Comparison of ENCODE assay signal across 20 cellular contexts in the genomic region with DNA sequence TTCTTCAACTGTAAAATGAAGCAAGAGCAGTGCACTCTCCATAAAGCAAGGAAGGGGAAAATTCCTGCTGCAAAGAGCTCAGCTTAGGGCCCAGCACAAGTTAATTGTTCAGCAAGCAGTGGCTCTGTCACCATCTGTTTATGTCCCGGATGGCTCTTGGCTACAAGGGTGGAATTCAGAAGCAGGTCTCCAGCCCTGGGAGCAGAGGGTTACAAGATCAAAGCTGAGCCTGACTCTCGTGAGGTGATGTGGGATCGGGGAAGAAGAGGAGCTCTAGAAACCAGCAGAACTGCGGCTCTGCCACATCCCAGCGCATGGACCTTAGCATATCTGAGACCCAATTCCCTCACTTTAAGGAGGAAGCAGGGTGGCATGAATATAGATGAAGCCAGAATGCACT. TPM values are rescaled to one million over a fixed set of nuclear protein-coding genes. Genes with fewer than 3 reads are reported as not detected.
DNase-seq lines count a peak whose midpoint lies in the region; ATAC-seq and TF ChIP-seq lines count a peak whose summit lies in the region.
"Had no signal": no experiment of that assay in that cellular context is flagged by ENCODE, and none has a peak within 500 bp of the region (broad histone marks: within the 10 kb centered on the region; RNA-seq: fewer than 3 reads in every experiment).

No MANE protein-coding gene starts in this region.

- WGBS in heart right ventricle, 2 donors, result 88 to 89% methylated on average over 5 of the region's 5 CpGs
- 81 to 95% (median 92%) methylated on average over 5 of the region's 5 CpGs for WGBS in spleen, 5 donors

- H3K9me3 ChIP-seq in heart right ventricle (peaks cover 0 to 14% (median 3%) of the 10 kb centered on the region in 11 donors), spleen (peaks cover 0 to 29% (median 20%) of the 10 kb centered on the region in 8 donors)

- TF ChIP-seq CTCF in heart right ventricle (IDR thresholded peaks at IDR 0.05), result no peak
- no peak for TF ChIP-seq CTCF in spleen (IDR thresholded peaks at IDR 0.05 in 8 of 11, conservative IDR thresholded peaks at IDR 0.05 in 3 of 11)

- intact Hi-C loops in cardiac septum (cut with DNase I) (no loop called here), heart right ventricle (cut with DNase I) (no loop called here), spleen (cut with DNase I; ENCODE audit: low total_unique reads) (no loop called here)

- H3K27ac ChIP-seq in heart right ventricle, result no peak overlapping the region
- no peak overlapping the region for H3K27ac ChIP-seq in spleen
- H3K27ac ChIP-seq: BLaER1 treated with 17β-estradiol and CSF1 and Interleukin-3, amounts not matched to agents 10 nM and 100 nM had no signal

- no peak for TF ChIP-seq POLR2A in spleen (IDR thresholded peaks at IDR 0.05)

- H3K27me3 ChIP-seq in heart right ventricle, result peaks cover 0 to 54% (median 35%) of the 10 kb centered on the region in 7 donors
- peaks cover 0 to 49% (median 0%) of the 10 kb centered on the region in 7 donors for H3K27me3 ChIP-seq in spleen (replicated peaks in 1 of 7)

- H3K4me3 ChIP-seq in heart right ventricle, result no peak overlapping the region
- H3K4me3 ChIP-seq in spleen, result no peak overlapping the region
- H3K4me3 ChIP-seq: BLaER1 treated with 17β-estradiol and CSF1 and Interleukin-3, amounts not matched to agents 10 nM and 100 nM; GM12878 had no signal

- no peak for ATAC-seq in heart right ventricle
- ATAC-seq: CD8-positive, alpha-beta T cell; GM12878; HCT116; HepG2 had no signal

- H3K36me3 ChIP-seq in heart right ventricle (no peaks in the 10 kb centered on the region), spleen (no peaks in the 10 kb centered on the region)

- peak; percentile 31 for DNase-seq in cardiac septum (ENCODE audit: low spot score)
- DNase-seq in heart right ventricle, result no peak
- DNase-seq in islet precursor cell, result peak; percentile 18
- peak; percentile 19 for DNase-seq in spleen
- DNase-seq in activated CD4-positive, alpha-beta T cell treated with anti-CD3 and anti-CD28 coated beads, Interleukin-2, amount 50 U/mL, for 4 hours, result no peak
- DNase-seq in NCI-H146 (lab: John Stamatoyannopoulos, UW), result no peak
- DNase-seq in activated CD4-positive, alpha-beta T cell treated with anti-CD3 and anti-CD28 coated beads for 4 hours, result no peak
- DNase-seq: CD8-positive, alpha-beta T cell; DMS 273 treated with DMSO at 0.1 percent for 48 hours; DMS53; DND-41; EL; GOT3; H7; HFFc6 had no signal

- H3K4me1 ChIP-seq in heart right ventricle, result no peaks in the 10 kb centered on the region
- no peaks in the 10 kb centered on the region for H3K4me1 ChIP-seq in spleen

RNA-seq across cellular contexts. Expression of a gene that starts 25.2 kb away (rescaled TPM):
- 8.6 TPM for total RNA-seq in cardiac septum
- total RNA-seq in heart right ventricle, result 10 to 100 TPM in 2 of 10 donors, 1 to 10 TPM in 8; 3.3 to 13.3 (median 5.9) TPM
- polyA plus RNA-seq in heart right ventricle, result 10 to 100 TPM; 11.3 to 14.9 TPM
- 100 to 1,000 TPM in 1 of 7 donors, 10 to 100 TPM in 6; 40.9 to 109 (median 47.1) TPM for total RNA-seq in spleen
- polyA plus RNA-seq in spleen, result 10 to 100 TPM in 2 of 3 donors, 1 to 10 TPM in 1; 5.9 to 22.3 (median 16.8) TPM
- total RNA-seq: B cell; CD8-positive, alpha-beta T cell; GM12878; HepG2 had no signal
- polyA plus RNA-seq: GM12878, HepG2 had no signal

Comparison
In these comparisons a context has a peak if more than half of its experiments do, and no peak if none do; other contexts are left out.
1. DNase-seq: peak in cardiac septum (single experiment), islet precursor cell (single experiment) and spleen (single experiment); none in heart right ventricle (0 of 2), activated CD4-positive, alpha-beta T cell treated with anti-CD3 and anti-CD28 coated beads, Interleukin-2, amount 50 U/mL, for 4 hours (0 of 2), NCI-H146 (single experiment) and activated CD4-positive, alpha-beta T cell treated with anti-CD3 and anti-CD28 coated beads for 4 hours (0 of 2).